ENCODE assay signal across 1 cellular context in genomic region chr17:45927247-45927646, GRCh38.
A peak's percentile ranks its signal among the peaks of the same experiment; 100 is the strongest.
TF ChIP-seq lines count a peak whose summit lies in the region.

No MANE protein-coding gene starts in this region.

TF ChIP-seq in HepG2, 621 proteins besides CTCF, POLR2A, EP300 and RAD21:
- TF ChIP-seq MAFF (IDR thresholded peaks at IDR 0.05; ENCODE audit: low read depth, low read length): peak; percentile 48
- peak; percentile 45 for TF ChIP-seq HNF4A (CRISPR knock-in tag; IDR thresholded peaks at IDR 0.05)
- TF ChIP-seq MAFK (conservative IDR thresholded peaks at IDR 0.05 in 1 of 2, IDR thresholded peaks at IDR 0.05 in 1 of 2; ENCODE audit: low read length in 2 of 2): peak; percentile 27 to 48; a peak in 2 of 4 replicates
- peak; percentile 22; the same call in 1 of the 2 replicates for TF ChIP-seq MAFG (CRISPR knock-in tag; IDR thresholded peaks at IDR 0.05)
- TF ChIP-seq, protein P1, sequence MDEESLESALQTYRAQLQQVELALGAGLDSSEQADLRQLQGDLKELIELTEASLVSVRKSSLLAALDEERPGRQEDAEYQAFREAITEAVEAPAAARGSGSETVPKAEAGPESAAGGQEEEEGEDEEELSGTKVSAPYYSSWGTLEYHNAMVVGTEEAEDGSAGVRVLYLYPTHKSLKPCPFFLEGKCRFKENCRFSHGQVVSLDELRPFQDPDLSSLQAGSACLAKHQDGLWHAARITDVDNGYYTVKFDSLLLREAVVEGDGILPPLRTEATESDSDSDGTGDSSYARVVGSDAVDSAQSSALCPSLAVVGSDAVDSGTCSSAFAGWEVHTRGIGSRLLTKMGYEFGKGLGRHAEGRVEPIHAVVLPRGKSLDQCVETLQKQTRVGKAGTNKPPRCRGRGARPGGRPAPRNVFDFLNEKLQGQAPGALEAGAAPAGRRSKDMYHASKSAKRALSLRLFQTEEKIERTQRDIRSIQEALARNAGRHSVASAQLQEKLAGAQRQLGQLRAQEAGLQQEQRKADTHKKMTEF (CRISPR knock-in tag; IDR thresholded peaks at IDR 0.05): no peak
- TF ChIP-seq ZNF746 (CRISPR knock-in tag; IDR thresholded peaks at IDR 0.05): no peak
TF ChIP-seq in HepG2: peak in this region for 4.
